23 cellular contexts compared by ENCODE assay signal in the genomic region with DNA sequence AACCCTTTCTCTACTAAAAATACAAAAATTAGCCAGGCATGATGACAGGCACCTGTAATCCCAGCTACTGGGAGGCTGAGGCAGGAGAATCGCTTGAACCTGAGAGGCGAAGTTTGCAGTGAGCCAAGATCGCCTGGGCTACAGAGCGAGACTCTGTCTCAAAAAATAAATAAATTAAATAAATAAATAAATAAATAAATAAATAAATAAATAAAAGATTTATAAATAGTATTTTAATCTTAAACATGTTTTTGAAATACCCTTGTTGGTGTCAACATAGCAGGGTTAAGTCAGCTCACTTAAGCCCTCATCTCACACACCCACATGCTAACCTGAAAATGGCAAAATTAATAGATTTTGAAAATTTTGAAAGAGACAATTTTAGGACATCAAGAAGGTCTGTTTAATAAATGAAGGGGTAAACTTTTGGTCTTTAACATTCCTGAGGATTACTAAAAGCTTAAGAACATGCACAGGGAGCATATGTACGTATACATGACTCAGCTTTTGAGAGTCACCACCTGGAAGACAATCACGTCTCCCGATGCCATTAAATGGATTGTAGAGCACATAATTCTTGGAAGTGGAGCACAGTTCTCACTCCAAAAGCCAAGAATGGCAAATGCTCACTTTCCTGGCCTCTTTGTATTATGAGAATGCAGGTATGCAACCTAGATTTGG.
DNase-seq lines count a peak whose midpoint lies in the region; ATAC-seq and TF ChIP-seq lines count a peak whose summit lies in the region.
"Had no signal": no experiment of that assay in that cellular context is flagged by ENCODE, and none has a peak within 500 bp of the region (broad histone marks: within the 10 kb centered on the region; RNA-seq: fewer than 3 reads in every experiment).

No MANE protein-coding gene starts in this region.

- peak overlapping the region; percentile 35 for H3K27ac ChIP-seq in PC-3 (ENCODE audit: low read length)
- H3K27ac ChIP-seq: brain microvascular endothelial cell, colonic mucosa, lower lobe of right lung, suprapubic skin had no signal

- POLR2A ChIA-PET in PC-3 (lab: Charles Lee; ENCODE audit: unreplicated experiment) = interaction anchor here (0.5 to 0.6 kb wide), 2 partner anchors 506 to 1459 kb away, joined by 3 to 5 read pairs; no protein-coding TSS in a partner anchor

- intact Hi-C loops in PC-3 (cut with micrococcal nuclease) = loop anchor here (10.0 kb wide), 1 partner anchor 117 kb away; no protein-coding TSS in a partner anchor

- H3K27me3 ChIP-seq in PC-3 (ENCODE audit: low read length) = no peaks in the 10 kb centered on the region
- H3K27me3 ChIP-seq: brain microvascular endothelial cell, colonic mucosa, suprapubic skin had no signal

- no peaks in the 10 kb centered on the region for H3K36me3 ChIP-seq in PC-3 (ENCODE audit: low read depth, low read length)
- H3K36me3 ChIP-seq: brain microvascular endothelial cell, colonic mucosa, lower lobe of right lung, suprapubic skin had no signal

- TF ChIP-seq CTCF in PC-3 (conservative IDR thresholded peaks at IDR 0.05; ENCODE audit: low read depth, low read length) = no peak
- TF ChIP-seq CTCF in epithelial cell of esophagus (IDR thresholded peaks at IDR 0.05; ENCODE audit: insufficient read depth, low read depth, low read length, missing control alignments) = no peak
- no peak for TF ChIP-seq CTCF in retinal pigment epithelial cell (conservative IDR thresholded peaks at IDR 0.05; ENCODE audit: low read depth, low read length)
- TF ChIP-seq CTCF in GM13976 (IDR thresholded peaks at IDR 0.05; ENCODE audit: borderline replicate concordance, control extremely low read depth, extremely low read depth, insufficient read depth, missing control alignments) = no peak

- H3F3A ChIP-seq in PC-3 (ENCODE audit: low read length, unreplicated experiment) = no peaks in the 10 kb centered on the region

- no peaks in the 10 kb centered on the region for H3K9me2 ChIP-seq in PC-3 (replicated peaks; ENCODE audit: low read length)

- peak; percentile 80 for ATAC-seq in PC-3
- ATAC-seq: activated T-cell treated with anti-CD3 and anti-CD28 coated beads, Interleukin-2, amount 50 U/mL, for 72 hours; lower lobe of right lung; right cardiac atrium had no signal

- no TSS peak for BruUV-seq in PC-3 (replicated peaks; lab: Mats Ljungman, UMichigan)

- CTCF ChIA-PET in PC-3 (lab: Charles Lee) = no interaction called here

- H3K4me3 ChIP-seq in PC-3 (ENCODE audit: low read length) = no peak overlapping the region
- no peak overlapping the region for H3K4me3 ChIP-seq in epithelial cell of esophagus (ENCODE audit: low read length)
- no peak overlapping the region for H3K4me3 ChIP-seq in retinal pigment epithelial cell (ENCODE audit: low read length)
- H3K4me3 ChIP-seq: colonic mucosa, lower lobe of right lung, suprapubic skin had no signal

- H3K4me1 ChIP-seq in PC-3 (ENCODE audit: insufficient read depth, low read length) = peaks cover 45% of the 10 kb centered on the region
- H3K4me1 ChIP-seq: colonic mucosa, lower lobe of right lung, suprapubic skin had no signal

- H4K20me1 ChIP-seq in PC-3 (ENCODE audit: low read length) = no peaks in the 10 kb centered on the region

- peak overlapping the region; percentile 17; the same call in 1 of the 2 replicates for H2AFZ ChIP-seq in PC-3 (ENCODE audit: low read length)

- no peaks in the 10 kb centered on the region for H3K9me3 ChIP-seq in PC-3 (ENCODE audit: low read length)
- H3K9me3 ChIP-seq: colonic mucosa, lower lobe of right lung, suprapubic skin had no signal

- in situ Hi-C loops in GM13976 (cut with MboI; ENCODE audit: low sequenced_read_pairs, unreplicated experiment) = no loop called here

- peak; percentile 50 for DNase-seq in H4 (ENCODE audit: low spot score)
- DNase-seq in PC-3 = peak; percentile 88
- DNase-seq in epithelial cell of esophagus (ENCODE audit: low read depth) = peak; percentile 66
- peak; percentile 30 for DNase-seq in retinal pigment epithelial cell (ENCODE audit: low read depth)
- DNase-seq in NCI-H1694 (lab: John Stamatoyannopoulos, UW) = no peak
- no peak for DNase-seq in NCI-H1436 treated with DMSO at 0.1 percent for 48 hours (lab: John Stamatoyannopoulos, UW)
- no peak for DNase-seq in GM13976 (ENCODE audit: low spot score)
- no peak for DNase-seq in HPDE6-E6E7 (ENCODE audit: extremely low spot score)
- DNase-seq: activated CD4-positive, alpha-beta T cell treated with anti-CD3 and anti-CD28 coated beads for 1 hour; activated T-cell treated with anti-CD3 and anti-CD28 coated beads, Interleukin-2, amount 50 U/mL, for 72 hours; brain microvascular endothelial cell; Calu3; colonic mucosa; foreskin fibroblast; H9; hypothalamus; lower lobe of right lung; NCI-H1417 treated with DMSO at 0.1 percent for 48 hours; NCI-H526 treated with DMSO at 0.1 percent for 48 hours; occipital lobe; right cardiac atrium; Right ventricle myocardium superior had no signal

- H3K9ac ChIP-seq in PC-3 (ENCODE audit: low read length) = no peak overlapping the region

- no peaks in the 10 kb centered on the region for H3K79me2 ChIP-seq in PC-3 (ENCODE audit: low read length)

- peak overlapping the region; percentile 21 for H3K4me2 ChIP-seq in PC-3 (ENCODE audit: low read length)

Comparison
In these comparisons a context has a peak if more than half of its experiments do, and no peak if none do; other contexts are left out.
1. DNase-seq: peak in H4 (single experiment), PC-3 (single experiment), epithelial cell of esophagus (single experiment) and retinal pigment epithelial cell (single experiment); none in NCI-H1694 (single experiment), NCI-H1436 treated with DMSO at 0.1 percent for 48 hours (single experiment), GM13976 (single experiment) and HPDE6-E6E7 (single experiment).